24 cellular contexts compared by ENCODE assay signal in genomic region chr6:159908535-159908934, GRCh38. TPM values are rescaled to one million over a fixed set of nuclear protein-coding genes. Genes with fewer than 3 reads are reported as not detected.
DNase-seq lines count a peak whose midpoint lies in the region; ATAC-seq and TF ChIP-seq lines count a peak whose summit lies in the region.
"Had no signal": no experiment of that assay in that cellular context is flagged by ENCODE, and none has a peak within 500 bp of the region (broad histone marks: within the 10 kb centered on the region; RNA-seq: fewer than 3 reads in every experiment).

No MANE protein-coding gene starts in this region.

- H3K36me3 ChIP-seq in transverse colon, result no peaks in the 10 kb centered on the region
- H3K36me3 ChIP-seq: adrenal gland, BLaER1, brain microvascular endothelial cell had no signal

- no peak overlapping the region for H3K27ac ChIP-seq in transverse colon
- H3K27ac ChIP-seq: A549, adrenal gland, BLaER1, brain microvascular endothelial cell had no signal

- no peaks in the 10 kb centered on the region for H3K9me3 ChIP-seq in transverse colon
- H3K9me3 ChIP-seq: A549, adrenal gland, BLaER1 had no signal

- H3K4me1 ChIP-seq in transverse colon, result no peaks in the 10 kb centered on the region
- H3K4me1 ChIP-seq: A549, adrenal gland had no signal

- WGBS in transverse colon (ENCODE audit: low coverage in 1 of 2), 2 donors, result 63% methylated on average over 4 of the region's 4 CpGs

- in situ Hi-C loops in transverse colon (cut with MboI; ENCODE audit: low pct_ligation_motif_present in 1 of 4, low pct_unique_long_range_greater_than_20kb in 1 of 4, low sequenced_read_pairs in 3 of 4), result no loop called here

- H3K4me3 ChIP-seq in NB4 (ENCODE audit: low read depth, low read length), result no peak overlapping the region
- no peak overlapping the region for H3K4me3 ChIP-seq in cardiac fibroblast (replicated peaks in 1 of 2; ENCODE audit: low read depth in 2 of 2, low read length in 2 of 2)
- H3K4me3 ChIP-seq in transverse colon, result no peak overlapping the region
- H3K4me3 ChIP-seq: A549, adrenal gland, BLaER1 had no signal

- intact Hi-C loops in transverse colon (cut with DNase I; ENCODE audit: low total_unique reads), result no loop called here

- H3K27me3 ChIP-seq in transverse colon, result no peaks in the 10 kb centered on the region
- H3K27me3 ChIP-seq: adrenal gland, BLaER1, brain microvascular endothelial cell had no signal

- ATAC-seq in omental fat pad (ENCODE audit: low FRiP score) (peak; percentile 76), GM21526 (IDR thresholded peaks at IDR 0.05; ENCODE audit: low FRiP score, unreplicated experiment) (no peak), HG02610 (IDR thresholded peaks at IDR 0.05; ENCODE audit: unreplicated experiment) (no peak)
- ATAC-seq: A549; effector memory CD8-positive, alpha-beta T cell had no signal

- no peak for TF ChIP-seq POLR2A in NB4 (IDR thresholded peaks at IDR 0.05; ENCODE audit: extremely low read depth, insufficient read length)
- TF ChIP-seq POLR2A in transverse colon (IDR thresholded peaks at IDR 0.05), result no peak

- TF ChIP-seq CTCF in NB4 (IDR thresholded peaks at IDR 0.05; ENCODE audit: low read depth, low read length) (no peak), cardiac fibroblast (IDR thresholded peaks at IDR 0.05; ENCODE audit: low read depth, low read length) (no peak), omental fat pad (IDR thresholded peaks at IDR 0.05) (no peak), transverse colon (IDR thresholded peaks at IDR 0.05) (no peak)

- peak; percentile 8 for DNase-seq in CD1c-positive myeloid dendritic cell (ENCODE audit: extremely low spot score)
- peak; percentile 76 for DNase-seq in NB4 (ENCODE audit: low read depth)
- DNase-seq in cardiac fibroblast (ENCODE audit: low read depth in 2 of 2), result peak; percentile 20 to 51
- DNase-seq in omental fat pad (ENCODE audit: low spot score), result no peak
- DNase-seq in transverse colon, result no peak
- DNase-seq in NCI-H510A (lab: John Stamatoyannopoulos, UW), result no peak
- DNase-seq: activated naive CD4-positive, alpha-beta T cell; activated T-cell treated with anti-CD3 and anti-CD28 coated beads, Interleukin-2, amount 50 U/mL, for 48 hours; adrenal gland; brain microvascular endothelial cell; DMS79 treated with DMSO at 0.1 percent for 48 hours; effector memory CD8-positive, alpha-beta T cell; glutamatergic neuron; H9; mammary epithelial cell; NCI-H1436; NCI-H510A treated with DMSO at 0.1 percent for 48 hours; stimulated activated CD8-positive, alpha-beta memory T cell treated with anti-CD3 and anti-CD28 coated beads, Interleukin-4, amount 100 ng/mL, for 48 hours had no signal

- TF ChIP-seq EP300 in transverse colon (IDR thresholded peaks at IDR 0.05; ENCODE audit: low read depth), result no peak

RNA-seq across cellular contexts. Expression of gene MAS1, which starts 17.7 kb away (rescaled TPM):
- total RNA-seq in omental fat pad, result under 1 TPM in 1 of 4 donors, not detected in 3; under 0.01 TPM
- total RNA-seq in transverse colon, result not detected
- total RNA-seq: activated CD8-positive, alpha-beta memory T cell treated with anti-CD3 and anti-CD28 coated beads for 36 hours; adrenal gland; mammary epithelial cell; SK-MEL-5 had no signal

Comparison
In these comparisons a context has a peak if more than half of its experiments do, and no peak if none do; other contexts are left out.
1. DNase-seq: peak in CD1c-positive myeloid dendritic cell (single experiment), NB4 (single experiment) and cardiac fibroblast (2 of 2); none in omental fat pad (single experiment), transverse colon (single experiment) and NCI-H510A (single experiment).